In the genomic region with DNA sequence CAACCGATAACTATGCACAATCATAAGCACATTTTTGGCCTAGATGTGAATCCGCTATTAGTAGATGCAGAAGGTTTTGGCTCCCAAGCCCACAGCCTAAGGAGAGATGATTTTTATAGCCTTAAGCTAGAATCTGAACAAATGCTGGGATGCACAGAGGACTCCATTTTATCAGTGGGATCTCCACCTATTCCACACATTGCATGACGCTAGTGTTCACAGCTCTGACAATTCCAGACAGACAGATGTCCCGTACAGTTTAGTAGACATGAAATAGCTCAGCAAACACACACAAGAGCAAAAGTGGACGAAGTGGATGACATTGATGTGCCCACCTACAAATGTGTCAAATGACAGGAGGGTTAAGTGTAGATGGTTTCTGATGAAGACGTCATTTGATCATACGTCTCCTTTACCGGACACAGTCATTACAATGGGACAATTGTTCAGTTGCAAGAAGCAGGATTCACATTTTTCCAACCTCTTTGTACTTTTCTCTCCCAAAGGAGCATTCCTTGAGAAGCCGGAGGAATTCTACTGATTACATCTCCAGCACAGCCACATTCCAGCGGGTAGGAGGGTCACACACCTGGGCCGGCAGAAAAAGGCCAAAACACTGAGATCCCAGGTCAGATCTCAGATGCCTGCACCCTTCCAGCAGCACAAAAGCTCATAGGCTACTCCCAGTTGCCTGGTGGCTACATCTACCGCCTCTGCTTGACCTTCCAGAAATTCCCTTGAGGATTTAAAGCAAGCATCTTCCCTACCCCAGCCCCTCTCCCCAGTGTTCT, we compare ENCODE assay signal across 23 cellular contexts.
A peak's percentile ranks its signal among the peaks of the same experiment; 100 is the strongest.
DNase-seq lines count a peak whose midpoint lies in the region; ATAC-seq, FAIRE-seq and TF ChIP-seq lines count a peak whose summit lies in the region.
"Had no signal": no experiment of that assay in that cellular context is flagged by ENCODE, and none has a peak within 500 bp of the region (broad histone marks: within the 10 kb centered on the region; RNA-seq: fewer than 3 reads in every experiment).

No MANE protein-coding gene starts in this region.

- H2AFZ ChIP-seq in keratinocyte (ENCODE audit: control insufficient read depth, low read length) = no peak overlapping the region

- in situ Hi-C loops in SK-MEL-5 (cut with HindIII; ENCODE audit: low pct_unique_long_range_greater_than_20kb, low sequenced_read_pairs) = no loop called here

- H3K9ac ChIP-seq in keratinocyte (ENCODE audit: control insufficient read depth, extremely low read depth, insufficient read depth, low read length) = no peak overlapping the region

- H3K9me3 ChIP-seq in keratinocyte (ENCODE audit: control insufficient read depth, low read depth, low read length) = no peaks in the 10 kb centered on the region
- H3K9me3 ChIP-seq in thyroid gland = no peaks in the 10 kb centered on the region
- H3K9me3 ChIP-seq: SJCRH30 had no signal

- WGBS in thyroid gland, 2 donors = 88 to 89% methylated on average over 12 of the region's 12 CpGs

- no peak overlapping the region for H3K27ac ChIP-seq in keratinocyte (ENCODE audit: control insufficient read depth, insufficient read depth, low read length)
- H3K27ac ChIP-seq in thyroid gland = peak overlapping the region; percentile 71 to 95 (median 76)
- H3K27ac ChIP-seq: SJCRH30 had no signal

- TF ChIP-seq POLR2A in thyroid gland (IDR thresholded peaks at IDR 0.05) = no peak

- ATAC-seq in stimulated activated naive CD8-positive, alpha-beta T cell treated with anti-CD3 and anti-CD28 coated beads, Interleukin-15, Interleukin-2, amounts not matched to agents 100 U/mL and 50 U/mL, for 24 hours = no peak
- no peak for ATAC-seq in HG03460 (IDR thresholded peaks at IDR 0.05; ENCODE audit: unreplicated experiment)
- ATAC-seq: GM12878, Panc1 had no signal

- no peaks in the 10 kb centered on the region for H4K20me1 ChIP-seq in keratinocyte (ENCODE audit: control insufficient read depth, extremely low read depth, insufficient read depth, low read length)

- H3K4me2 ChIP-seq in keratinocyte (ENCODE audit: control insufficient read depth, extremely low read depth, insufficient read depth, low read depth, low read length) = no peak overlapping the region

- intact Hi-C loops in thyroid gland (cut with DNase I) = no loop called here

- H3K9me1 ChIP-seq in keratinocyte (ENCODE audit: control insufficient read depth, extremely low read depth, insufficient read depth, low read length) = no peaks in the 10 kb centered on the region

- H3K36me3 ChIP-seq in keratinocyte (ENCODE audit: control insufficient read depth in 2 of 2, extremely low read depth in 1 of 2, insufficient read depth in 2 of 2, low read length in 2 of 2) (no peaks in the 10 kb centered on the region), thyroid gland (no peaks in the 10 kb centered on the region)
- H3K36me3 ChIP-seq: SJCRH30 had no signal

- H3K4me3 ChIP-seq in keratinocyte (ENCODE audit: control insufficient read depth in 2 of 3, extremely low read depth in 1 of 3, insufficient read depth in 2 of 3, low read depth in 1 of 3, low read length in 3 of 3) (no peak overlapping the region), thyroid gland (replicated peaks in 1 of 3) (no peak overlapping the region)
- H3K4me3 ChIP-seq: GM12878, SJCRH30 had no signal

- H3K4me1 ChIP-seq in keratinocyte (ENCODE audit: control insufficient read depth, extremely low read depth, insufficient read depth, low read length) = peaks cover 2% of the 10 kb centered on the region
- peaks cover 44 to 52% of the 10 kb centered on the region in 2 donors for H3K4me1 ChIP-seq in thyroid gland
- H3K4me1 ChIP-seq: SJCRH30 had no signal

- TF ChIP-seq CTCF in keratinocyte (optimal IDR thresholded peaks at IDR 0.05 in 1 of 3, IDR thresholded peaks at IDR 0.05 in 1 of 3, conservative IDR thresholded peaks at IDR 0.05 in 1 of 3; ENCODE audit: extremely low read depth in 1 of 3, insufficient read depth in 2 of 3, low read length in 3 of 3) (no peak), thyroid gland (IDR thresholded peaks at IDR 0.05) (no peak)

- peak; percentile 34 for FAIRE-seq in keratinocyte (lab: Jason Lieb, UNC)
- FAIRE-seq: A204.1, GM12878, HTR-8/SVneo had no signal

- no peaks in the 10 kb centered on the region for H3K27me3 ChIP-seq in keratinocyte (ENCODE audit: control insufficient read depth, extremely low read depth, insufficient read depth, low read length)
- H3K27me3 ChIP-seq in thyroid gland = no peaks in the 10 kb centered on the region

- no peaks in the 10 kb centered on the region for H3K79me2 ChIP-seq in keratinocyte (ENCODE audit: control insufficient read depth, insufficient read depth, low read length)

- DNase-seq in COLO829 (ENCODE audit: low spot score) (peak; percentile 43), SK-MEL-5 (ENCODE audit: low read depth, low spot score) (peak; percentile 78), keratinocyte (ENCODE audit: low read depth, low spot score) (no peak), thyroid gland (no peak), nucleus accumbens (lab: John Stamatoyannopoulos, UW) (no peak)
- no peak for DNase-seq in stimulated activated naive CD8-positive, alpha-beta T cell treated with anti-CD3 and anti-CD28 coated beads, Interleukin-15, Interleukin-2, amounts not matched to agents 100 U/mL and 50 U/mL, for 24 hours
- DNase-seq: DMS79; H7; HFFc6; MV-4-11; NCI-H1105 treated with DMSO at 0.1 percent for 48 hours; NCI-H2081; NCI-H2171; NCI-H345; NCI-H524; NCI-H774; NK-92 treated with Interleukin-12 subunit alpha and Interleukin-12 subunit beta, amount 100 ng/mL, for 24 hours; SJCRH30 had no signal

- dilution Hi-C loops in keratinocyte (cut with MboI; ENCODE audit: extremely low pct_ligation_motif_present, low sequenced_read_pairs) = no loop called here

Comparison
In these comparisons a context has a peak if more than half of its experiments do, and no peak if none do; other contexts are left out.
1. DNase-seq: peak in COLO829 (single experiment) and SK-MEL-5 (single experiment); none in keratinocyte (single experiment), thyroid gland (0 of 2), nucleus accumbens (0 of 56) and stimulated activated naive CD8-positive, alpha-beta T cell treated with anti-CD3 and anti-CD28 coated beads, Interleukin-15, Interleukin-2, amounts not matched to agents 100 U/mL and 50 U/mL, for 24 hours (single experiment).